17 cellular contexts compared by ENCODE assay signal in the genomic region with DNA sequence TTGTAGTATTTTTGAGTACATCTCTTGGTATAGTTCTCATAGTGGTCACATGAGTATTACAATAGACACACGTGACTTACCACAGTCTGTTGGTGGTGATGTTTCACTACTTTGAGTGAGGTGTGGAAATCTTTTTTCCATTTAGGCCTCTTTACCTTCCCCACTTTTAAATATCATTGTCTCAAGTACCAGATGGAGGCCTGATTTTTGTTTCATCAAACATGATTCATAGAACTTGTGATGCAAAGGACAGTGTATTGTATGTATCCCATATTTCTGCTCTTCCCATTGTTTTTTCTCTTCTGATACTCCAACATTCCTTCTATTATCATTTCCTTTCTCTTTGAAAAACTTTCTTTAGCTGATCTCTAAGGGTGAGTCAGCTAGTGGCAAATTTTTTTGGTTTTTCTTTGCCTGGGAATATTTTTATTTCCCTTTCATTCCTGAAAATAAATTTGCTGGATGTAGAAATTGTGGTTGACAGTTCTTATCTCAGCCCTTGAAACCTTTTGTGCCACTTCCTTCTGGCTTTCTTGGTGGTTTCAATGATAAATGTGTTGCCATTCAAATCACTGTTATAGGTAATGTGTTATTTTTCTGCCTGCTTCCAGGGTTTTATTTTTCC. TPM values are rescaled to one million over a fixed set of nuclear protein-coding genes. Genes with fewer than 3 reads are reported as not detected.
A peak's percentile ranks its signal among the peaks of the same experiment; 100 is the strongest.
DNase-seq lines count a peak whose midpoint lies in the region; ATAC-seq, FAIRE-seq and TF ChIP-seq lines count a peak whose summit lies in the region.
"Had no signal": no experiment of that assay in that cellular context is flagged by ENCODE, and none has a peak within 500 bp of the region (broad histone marks: within the 10 kb centered on the region; RNA-seq: fewer than 3 reads in every experiment).

No MANE protein-coding gene starts in this region.

- H3K36me3 Mint-ChIP-seq in naive thymus-derived CD4-positive, alpha-beta T cell = peaks cover 0 to 24% (median 8%) of the 10 kb centered on the region in 5 donors

- TF ChIP-seq RAD21 in GM12878 (IDR thresholded peaks at IDR 0.05; ENCODE audit: insufficient read depth, low read depth, low read length) = no peak

- H3K27me3 ChIP-seq in GM12878 (replicated peaks in 1 of 2; ENCODE audit: control insufficient read depth in 2 of 2, insufficient read depth in 2 of 2, low read length in 1 of 2) = no peaks in the 10 kb centered on the region
- no peaks in the 10 kb centered on the region for H3K27me3 ChIP-seq in naive thymus-derived CD4-positive, alpha-beta T cell (ENCODE audit: control insufficient read depth in 2 of 2, insufficient read depth in 2 of 2, low read length in 2 of 2)
- H3K27me3 ChIP-seq: pancreas, transverse colon had no signal

- peak overlapping the region in 3 of 9 donors; percentile 25 to 46 (median 26) for H3K27ac Mint-ChIP-seq in naive thymus-derived CD4-positive, alpha-beta T cell
- H3K27ac Mint-ChIP-seq: activated CD4-positive, alpha-beta memory T cell treated with anti-CD3 and anti-CD28 coated beads, Interleukin-2, amount 10 ng/mL, durations not matched to agents 7 days and 5 days had no signal

- in situ Hi-C loops in GM12878 (cut with MboI) = no loop called here

- ATAC-seq in GM12878 = no peak
- ATAC-seq in naive thymus-derived CD4-positive, alpha-beta T cell = peak; percentile 32
- ATAC-seq: left colon, pancreas, T-cell had no signal

- intact Hi-C loops in GM12878 (cut with micrococcal nuclease; ENCODE audit: unreplicated experiment) = no loop called here
- intact Hi-C loops in naive thymus-derived CD4-positive, alpha-beta T cell (cut with micrococcal nuclease) = no loop called here

- DNase-seq in Daoy (ENCODE audit: low read depth) (peak; percentile 64), M059J (ENCODE audit: low read depth) (peak; percentile 86), GM12878 (ENCODE audit: low read depth, low spot score) (no peak), Kasumi-1 (lab: John Stamatoyannopoulos, UW) (no peak), NCI-H526 (lab: John Stamatoyannopoulos, UW) (no peak), activated gamma-delta T cell (lab: John Stamatoyannopoulos, UW) (no peak)
- DNase-seq in naive thymus-derived CD4-positive, alpha-beta T cell = peak in 3 of 9 donors; percentile 4 to 10 (median 9)
- no peak for DNase-seq in stimulated activated CD8-positive, alpha-beta memory T cell treated with anti-CD3 and anti-CD28 coated beads, Interleukin-4, amount 100 ng/mL, for 48 hours
- DNase-seq: activated CD4-positive, alpha-beta memory T cell treated with anti-CD3 and anti-CD28 coated beads, Interleukin-2, amount 10 ng/mL, durations not matched to agents 7 days and 5 days; DMS79 treated with DMSO at 0.1 percent for 48 hours; left colon; NCI-H510A treated with DMSO at 0.1 percent for 48 hours; pancreas; T-cell; transverse colon had no signal

- no peaks in the 10 kb centered on the region for H4K20me1 ChIP-seq in GM12878 (ENCODE audit: control insufficient read depth, insufficient read depth)

- FAIRE-seq in GM12878 (lab: Jason Lieb, UNC) = no peak
- FAIRE-seq: bronchial epithelial cell, pancreas had no signal

- H3K4me3 ChIP-seq in GM12878 = no peak overlapping the region
- H3K4me3 ChIP-seq in naive thymus-derived CD4-positive, alpha-beta T cell (ENCODE audit: low read length) = no peak overlapping the region
- H3K4me3 ChIP-seq: pancreas, transverse colon had no signal

- no peaks in the 10 kb centered on the region; the same call in 2 of the 3 replicates for H3K9me3 ChIP-seq in GM12878 (replicated peaks; ENCODE audit: control insufficient read depth, insufficient read depth, low read length)
- peaks cover 0 to 14% (median 0%) of the 10 kb centered on the region in 3 experiments for H3K9me3 ChIP-seq in naive thymus-derived CD4-positive, alpha-beta T cell (ENCODE audit: control insufficient read depth in 2 of 3, low read length in 3 of 3)
- H3K9me3 ChIP-seq: pancreas, transverse colon had no signal

- H3K4me3 Mint-ChIP-seq in naive thymus-derived CD4-positive, alpha-beta T cell = peak overlapping the region in 1 of 10 donors; percentile 34
- H3K4me3 Mint-ChIP-seq: activated CD4-positive, alpha-beta memory T cell treated with anti-CD3 and anti-CD28 coated beads, Interleukin-2, amount 10 ng/mL, durations not matched to agents 7 days and 5 days; T-cell had no signal

- no peak for TF ChIP-seq CTCF in GM12878 (IDR thresholded peaks at IDR 0.05 in 2 of 3, conservative IDR thresholded peaks at IDR 0.05 in 1 of 3; ENCODE audit: control insufficient read depth in 2 of 3, extremely low read depth in 1 of 3, insufficient read depth in 1 of 3, low read depth in 3 of 3, low read length in 3 of 3)

- TF ChIP-seq POLR2A in GM12878 (IDR thresholded peaks at IDR 0.05; ENCODE audit: low read depth, low read length) = no peak

- RAD21 ChIA-PET in GM12878 (lab: Charles Lee; ENCODE audit: unreplicated experiment) = no interaction called here

- H3K79me2 ChIP-seq in GM12878 (ENCODE audit: control insufficient read depth, insufficient read depth, low read length) = no peaks in the 10 kb centered on the region

- peaks cover 10 to 14% (median 11%) of the 10 kb centered on the region in 7 donors for H3K4me1 Mint-ChIP-seq in naive thymus-derived CD4-positive, alpha-beta T cell

- TF ChIP-seq EP300 in GM12878 (IDR thresholded peaks at IDR 0.05; ENCODE audit: borderline replicate concordance in 1 of 2, control insufficient read depth in 1 of 2, low read depth in 2 of 2, low read length in 2 of 2) = no peak

- POLR2A ChIA-PET in GM12878 (lab: Charles Lee) = no interaction called here
- POLR2A ChIA-PET in naive thymus-derived CD4-positive, alpha-beta T cell (lab: Charles Lee) = interaction anchor here (0.6 kb wide), 1 partner anchor 254 kb away, joined by 3 read pairs; no protein-coding TSS in a partner anchor

- H3K4me1 ChIP-seq in GM12878 (ENCODE audit: control insufficient read depth, insufficient read depth, low read length) = no peaks in the 10 kb centered on the region
- H3K4me1 ChIP-seq in naive thymus-derived CD4-positive, alpha-beta T cell (ENCODE audit: control insufficient read depth in 2 of 2, insufficient read depth in 2 of 2, low read length in 2 of 2) = peaks cover 0 to 8% of the 10 kb centered on the region in 2 donors
- H3K4me1 ChIP-seq: transverse colon had no signal

- no peak overlapping the region for H3K27ac ChIP-seq in GM12878 (ENCODE audit: control insufficient read depth, insufficient read depth)
- H3K27ac ChIP-seq in naive thymus-derived CD4-positive, alpha-beta T cell (ENCODE audit: low read depth, low read length) = no peak overlapping the region
- H3K27ac ChIP-seq: KMS-11, pancreas, transverse colon had no signal

- SMC1A ChIA-PET in GM12878 (lab: Charles Lee; ENCODE audit: uncharacterized antibody, unreplicated experiment) = no interaction called here

- no peaks in the 10 kb centered on the region for H3K27me3 Mint-ChIP-seq in naive thymus-derived CD4-positive, alpha-beta T cell
- H3K27me3 Mint-ChIP-seq: activated CD4-positive, alpha-beta memory T cell treated with anti-CD3 and anti-CD28 coated beads, Interleukin-2, amount 10 ng/mL, durations not matched to agents 7 days and 5 days; T-cell had no signal

- no peak overlapping the region for H2AFZ ChIP-seq in GM12878 (ENCODE audit: control insufficient read depth, low read depth, low read length)

- H3K4me2 ChIP-seq in GM12878 (ENCODE audit: control insufficient read depth, insufficient read depth) = no peak overlapping the region
- H3K4me2 ChIP-seq: KMS-11 had no signal

- H3K9ac ChIP-seq in GM12878 (ENCODE audit: control insufficient read depth, insufficient read depth, low read length) = no peak overlapping the region
- H3K9ac ChIP-seq: KMS-11 had no signal

- CTCF ChIA-PET in GM12878 (lab: Yijun Ruan, JAX) = interaction anchor here (0.7 kb wide), 1 partner anchor 310 kb away, joined by 4 read pairs; no protein-coding TSS in a partner anchor
- CTCF ChIA-PET in naive thymus-derived CD4-positive, alpha-beta T cell (lab: Charles Lee) = no interaction called here

- BruUV-seq in GM12878 (replicated peaks; lab: Mats Ljungman, UMichigan) = no TSS peak

- no peaks in the 10 kb centered on the region for H3K36me3 ChIP-seq in GM12878 (ENCODE audit: control insufficient read depth in 2 of 2, insufficient read depth in 2 of 2, low read length in 1 of 2)
- H3K36me3 ChIP-seq in naive thymus-derived CD4-positive, alpha-beta T cell (ENCODE audit: control insufficient read depth in 2 of 3, insufficient read depth in 3 of 3, low read length in 3 of 3) = no peaks in the 10 kb centered on the region
- H3K36me3 ChIP-seq: pancreas, transverse colon had no signal

- 0% methylated on average over 1 of the region's 1 CpG for WGBS in GM12878 (ENCODE audit: insufficient coverage, insufficient replicate concordance, low lambda C conversion rate, missing lambda C conversion rate)

- peaks cover 0 to 35% (median 10%) of the 10 kb centered on the region in 11 donors for H3K9me3 Mint-ChIP-seq in naive thymus-derived CD4-positive, alpha-beta T cell

RNA-seq across cellular contexts. Expression of a gene that starts 32.8 kb away (rescaled TPM):
- 0.69 and 4.6 TPM in 2 replicates for total RNA-seq in Daoy (2014; rRNA removed; shearing (Covaris generic))
- not detected in 2 replicates for total RNA-seq in M059J (2014; rRNA removed; shearing (Covaris generic))
- not detected in 2 replicates for total RNA-seq in GM12878 (2013; cell fraction: nucleolus; rRNA removed)
- total RNA-seq in GM12878 (2014; rRNA removed) (not detected in 2 replicates), GM12878 (2014; rRNA removed; fragmentation: Illumina TruSeq; extraction: Trizol) (not detected in 2 replicates), GM12878 (2021) (not detected in 2 replicates)
- not detected for polyA plus RNA-seq in GM12878 (2011; ENCODE audit: low read depth)
- polyA plus RNA-seq in GM12878 (2011; rRNA removed) (0.19 and 0.62 TPM in 2 replicates), GM12878 (2014; fragmentation: Illumina TruSeq; extraction: Trizol) (not detected in 2 replicates), GM12878 (2014; fragmentation: Nextera tagmentation; extraction: Ambion mirVana) (not detected), GM12878 (2014; rRNA removed) (not detected in 2 replicates), GM12878 (2016; fragmentation: Nextera tagmentation; extraction: Ambion mirVana) (not detected)
- polyA plus RNA-seq in GM12878 (2011; cell fraction: cytosol; rRNA removed) = 0.03 and 0.07 TPM in 2 replicates
- 0.33 and 0.42 TPM in 2 replicates for polyA plus RNA-seq in GM12878 (2011; cell fraction: nucleus; rRNA removed)
- not detected in 2 replicates for polyA plus RNA-seq in GM12878 (2012)
- polyA minus RNA-seq in GM12878 (2011; rRNA and poly(A)+ RNA removed) = not detected in 2 replicates
- not detected in 2 replicates for polyA minus RNA-seq in GM12878 (2011; cell fraction: cytosol; rRNA and poly(A)+ RNA removed)
- polyA minus RNA-seq in GM12878 (2011; cell fraction: nucleus; rRNA and poly(A)+ RNA removed) = not detected in 2 replicates
- 1 to 10 TPM in 2 of 5 experiments, under 1 TPM in 2, not detected in 1; 0.24 to 2.0 (median 0.88) TPM for total RNA-seq in naive thymus-derived CD4-positive, alpha-beta T cell
- not detected for polyA plus RNA-seq in naive thymus-derived CD4-positive, alpha-beta T cell
- total RNA-seq: bronchial epithelial cell, left colon, transverse colon had no signal

RNA-seq across cellular contexts. Expression of a gene that starts 54.9 kb away (rescaled TPM):
- 0.74 and 2.0 TPM in 2 replicates for total RNA-seq in Daoy (2014; rRNA removed; shearing (Covaris generic))
- 0.15 and 0.86 TPM in 2 replicates for total RNA-seq in M059J (2014; rRNA removed; shearing (Covaris generic))
- not detected in 2 replicates for total RNA-seq in GM12878 (2013; cell fraction: nucleolus; rRNA removed)
- total RNA-seq in GM12878 (2014; rRNA removed) (not detected in 2 replicates), GM12878 (2014; rRNA removed; fragmentation: Illumina TruSeq; extraction: Trizol) (not detected in 2 replicates), GM12878 (2021) (not detected in 2 replicates)
- not detected for polyA plus RNA-seq in GM12878 (2011; ENCODE audit: low read depth)
- polyA plus RNA-seq in GM12878 (2011; rRNA removed) (not detected in 2 replicates), GM12878 (2014; fragmentation: Illumina TruSeq; extraction: Trizol) (not detected in 2 replicates), GM12878 (2014; fragmentation: Nextera tagmentation; extraction: Ambion mirVana) (not detected), GM12878 (2014; rRNA removed) (not detected in 2 replicates), GM12878 (2016; fragmentation: Nextera tagmentation; extraction: Ambion mirVana) (not detected)
- not detected in 2 replicates for polyA plus RNA-seq in GM12878 (2011; cell fraction: cytosol; rRNA removed)
- not detected in 2 replicates for polyA plus RNA-seq in GM12878 (2011; cell fraction: nucleus; rRNA removed)
- polyA plus RNA-seq in GM12878 (2012) = not detected in 2 replicates
- polyA minus RNA-seq in GM12878 (2011; rRNA and poly(A)+ RNA removed) = not detected in 2 replicates
- polyA minus RNA-seq in GM12878 (2011; cell fraction: cytosol; rRNA and poly(A)+ RNA removed) = 0.31 and 0.94 TPM in 2 replicates
- not detected in 2 replicates for polyA minus RNA-seq in GM12878 (2011; cell fraction: nucleus; rRNA and poly(A)+ RNA removed)
- total RNA-seq in naive thymus-derived CD4-positive, alpha-beta T cell = under 1 TPM in 1 of 5 experiments, not detected in 4; 0.56 TPM
- not detected for polyA plus RNA-seq in naive thymus-derived CD4-positive, alpha-beta T cell

Comparison
In these comparisons a context has a peak if more than half of its experiments do, and no peak if none do; other contexts are left out.
1. DNase-seq: peak in Daoy (single experiment) and M059J (single experiment); none in GM12878 (single experiment), Kasumi-1 (0 of 2), stimulated activated CD8-positive, alpha-beta memory T cell treated with anti-CD3 and anti-CD28 coated beads, Interleukin-4, amount 100 ng/mL, for 48 hours (single experiment), NCI-H526 (0 of 2) and activated gamma-delta T cell (single experiment).